Comparison of ENCODE assay signal across 1 cellular context in the genomic region with DNA sequence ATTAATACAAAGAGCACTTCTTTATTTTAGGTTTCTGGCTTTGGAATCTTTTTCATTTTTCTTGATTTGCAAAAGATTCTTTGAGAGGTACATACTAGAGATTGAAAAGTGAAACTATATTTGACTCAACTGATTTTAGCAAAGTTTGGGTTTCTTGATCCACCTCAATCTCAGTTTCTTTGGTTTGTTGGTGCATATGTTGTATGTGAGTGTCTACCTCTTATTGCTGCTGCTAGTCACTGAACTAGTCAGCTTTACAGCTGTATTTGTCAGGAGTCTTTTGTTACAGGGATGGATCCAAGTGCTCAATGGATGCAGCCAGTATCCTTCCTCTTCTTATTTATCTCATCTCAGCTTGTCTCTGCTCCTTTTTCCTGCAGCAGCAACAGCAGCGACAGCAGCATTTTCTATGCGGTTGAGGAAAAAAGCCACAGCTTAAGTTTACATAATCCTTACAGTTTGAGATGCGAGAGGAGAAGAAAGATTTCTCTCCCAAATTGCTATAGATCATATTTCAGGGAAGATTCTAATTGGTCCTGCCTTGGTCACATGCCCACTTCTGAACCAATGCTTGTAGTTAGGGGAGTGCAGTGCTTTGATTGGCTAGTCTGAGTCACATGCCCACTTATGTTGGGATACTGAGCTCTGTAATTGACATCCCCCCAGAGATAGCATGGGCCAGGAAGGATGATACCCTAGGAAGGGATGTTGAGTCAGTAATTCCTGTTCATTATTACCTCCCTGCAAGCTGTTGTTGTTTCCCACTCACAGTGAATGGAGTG.
TF ChIP-seq lines count a peak whose summit lies in the region.

No MANE protein-coding gene starts in this region.

TF ChIP-seq in GM23338, 12 proteins besides CTCF, POLR2A, EP300 and RAD21 (continued from another document):
- TF ChIP-seq, protein P1, sequence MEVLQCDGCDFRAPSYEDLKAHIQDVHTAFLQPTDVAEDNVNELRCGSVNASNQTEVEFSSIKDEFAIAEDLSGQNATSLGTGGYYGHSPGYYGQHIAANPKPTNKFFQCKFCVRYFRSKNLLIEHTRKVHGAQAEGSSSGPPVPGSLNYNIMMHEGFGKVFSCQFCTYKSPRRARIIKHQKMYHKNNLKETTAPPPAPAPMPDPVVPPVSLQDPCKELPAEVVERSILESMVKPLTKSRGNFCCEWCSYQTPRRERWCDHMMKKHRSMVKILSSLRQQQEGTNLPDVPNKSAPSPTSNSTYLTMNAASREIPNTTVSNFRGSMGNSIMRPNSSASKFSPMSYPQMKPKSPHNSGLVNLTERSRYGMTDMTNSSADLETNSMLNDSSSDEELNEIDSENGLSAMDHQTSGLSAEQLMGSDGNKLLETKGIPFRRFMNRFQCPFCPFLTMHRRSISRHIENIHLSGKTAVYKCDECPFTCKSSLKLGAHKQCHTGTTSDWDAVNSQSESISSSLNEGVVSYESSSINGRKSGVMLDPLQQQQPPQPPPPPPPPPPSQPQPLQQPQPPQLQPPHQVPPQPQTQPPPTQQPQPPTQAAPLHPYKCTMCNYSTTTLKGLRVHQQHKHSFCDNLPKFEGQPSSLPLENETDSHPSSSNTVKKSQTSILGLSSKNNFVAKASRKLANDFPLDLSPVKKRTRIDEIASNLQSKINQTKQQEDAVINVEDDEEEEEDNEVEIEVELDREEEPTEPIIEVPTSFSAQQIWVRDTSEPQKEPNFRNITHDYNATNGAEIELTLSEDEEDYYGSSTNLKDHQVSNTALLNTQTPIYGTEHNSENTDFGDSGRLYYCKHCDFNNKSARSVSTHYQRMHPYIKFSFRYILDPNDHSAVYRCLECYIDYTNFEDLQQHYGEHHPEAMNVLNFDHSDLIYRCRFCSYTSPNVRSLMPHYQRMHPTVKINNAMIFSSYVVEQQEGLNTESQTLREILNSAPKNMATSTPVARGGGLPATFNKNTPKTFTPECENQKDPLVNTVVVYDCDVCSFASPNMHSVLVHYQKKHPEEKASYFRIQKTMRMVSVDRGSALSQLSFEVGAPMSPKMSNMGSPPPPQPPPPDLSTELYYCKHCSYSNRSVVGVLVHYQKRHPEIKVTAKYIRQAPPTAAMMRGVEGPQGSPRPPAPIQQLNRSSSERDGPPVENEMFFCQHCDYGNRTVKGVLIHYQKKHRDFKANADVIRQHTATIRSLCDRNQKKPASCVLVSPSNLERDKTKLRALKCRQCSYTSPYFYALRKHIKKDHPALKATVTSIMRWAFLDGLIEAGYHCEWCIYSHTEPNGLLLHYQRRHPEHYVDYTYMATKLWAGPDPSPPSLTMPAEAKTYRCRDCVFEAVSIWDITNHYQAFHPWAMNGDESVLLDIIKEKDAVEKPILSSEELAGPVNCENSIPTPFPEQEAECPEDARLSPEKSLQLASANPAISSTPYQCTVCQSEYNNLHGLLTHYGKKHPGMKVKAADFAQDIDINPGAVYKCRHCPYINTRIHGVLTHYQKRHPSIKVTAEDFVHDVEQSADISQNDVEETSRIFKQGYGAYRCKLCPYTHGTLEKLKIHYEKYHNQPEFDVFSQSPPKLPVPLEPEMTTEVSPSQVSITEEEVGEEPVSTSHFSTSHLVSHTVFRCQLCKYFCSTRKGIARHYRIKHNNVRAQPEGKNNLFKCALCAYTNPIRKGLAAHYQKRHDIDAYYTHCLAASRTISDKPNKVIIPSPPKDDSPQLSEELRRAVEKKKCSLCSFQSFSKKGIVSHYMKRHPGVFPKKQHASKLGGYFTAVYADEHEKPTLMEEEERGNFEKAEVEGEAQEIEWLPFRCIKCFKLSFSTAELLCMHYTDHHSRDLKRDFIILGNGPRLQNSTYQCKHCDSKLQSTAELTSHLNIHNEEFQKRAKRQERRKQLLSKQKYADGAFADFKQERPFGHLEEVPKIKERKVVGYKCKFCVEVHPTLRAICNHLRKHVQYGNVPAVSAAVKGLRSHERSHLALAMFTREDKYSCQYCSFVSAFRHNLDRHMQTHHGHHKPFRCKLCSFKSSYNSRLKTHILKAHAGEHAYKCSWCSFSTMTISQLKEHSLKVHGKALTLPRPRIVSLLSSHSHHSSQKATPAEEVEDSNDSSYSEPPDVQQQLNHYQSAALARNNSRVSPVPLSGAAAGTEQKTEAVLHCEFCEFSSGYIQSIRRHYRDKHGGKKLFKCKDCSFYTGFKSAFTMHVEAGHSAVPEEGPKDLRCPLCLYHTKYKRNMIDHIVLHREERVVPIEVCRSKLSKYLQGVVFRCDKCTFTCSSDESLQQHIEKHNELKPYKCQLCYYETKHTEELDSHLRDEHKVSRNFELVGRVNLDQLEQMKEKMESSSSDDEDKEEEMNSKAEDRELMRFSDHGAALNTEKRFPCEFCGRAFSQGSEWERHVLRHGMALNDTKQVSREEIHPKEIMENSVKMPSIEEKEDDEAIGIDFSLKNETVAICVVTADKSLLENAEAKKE (CRISPR knock-in tag; IDR thresholded peaks at IDR 0.05), result no peak
- TF ChIP-seq EZH2 (IDR thresholded peaks at IDR 0.05; ENCODE audit: low read depth, unreplicated experiment), result no peak
- no peak for TF ChIP-seq EZH2phosphoT487 (IDR thresholded peaks at IDR 0.05; ENCODE audit: unreplicated experiment)
